ENCODE assay signal across 8 cellular contexts in genomic region chr10:86397120-86397519, GRCh38. TPM values are rescaled to one million over a fixed set of nuclear protein-coding genes. Genes with fewer than 3 reads are reported as not detected.
"Had no signal": no experiment of that assay in that cellular context is flagged by ENCODE, and none has a peak within 500 bp of the region (broad histone marks: within the 10 kb centered on the region; RNA-seq: fewer than 3 reads in every experiment).

No MANE protein-coding gene starts in this region.

- H3K4me3 Mint-ChIP-seq: H9, HFFc6 had no signal

- H3K27ac ChIP-seq: GM23248 had no signal

- H3K4me3 ChIP-seq: GM23248, K562 had no signal

- H3K27ac Mint-ChIP-seq: H9, HFFc6 had no signal

- H2AFZ ChIP-seq: GM23248 had no signal

- ATAC-seq: K562 had no signal

- H3K9me3 Mint-ChIP-seq: H9, HFFc6 had no signal

- DNase-seq: GM23248, H9, HCEC 1CT, HFFc6, IMR-90, KG1 had no signal

RNA-seq across cellular contexts. Expression of gene GRID1, which starts 30.5 kb away (rescaled TPM):
- total RNA-seq: GM23248, HFFc6, HT-29, IMR-90 had no signal
- polyA plus RNA-seq: GM23248, IMR-90 had no signal
